Comparison of ENCODE assay signal across 26 cellular contexts in the genomic region with DNA sequence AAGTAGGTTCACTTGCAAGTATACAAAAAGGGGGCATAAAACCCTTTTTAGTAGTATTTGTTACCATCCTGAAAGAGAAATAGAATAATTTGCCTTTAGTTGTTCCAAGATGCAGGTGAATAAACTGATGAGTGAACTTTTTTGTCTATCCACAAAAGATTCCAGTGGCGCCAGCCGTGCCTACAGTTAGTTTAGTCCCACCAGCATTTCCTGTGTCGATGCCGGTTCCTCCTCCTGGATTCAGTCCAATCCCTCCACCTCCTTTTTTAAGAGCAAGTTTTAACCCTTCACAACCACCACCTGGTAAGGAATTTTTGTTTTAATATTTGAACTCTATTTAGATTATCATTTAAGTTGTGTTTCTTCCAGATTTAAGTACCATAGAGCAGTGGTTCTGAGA.
DNase-seq lines count a peak whose midpoint lies in the region; ATAC-seq and TF ChIP-seq lines count a peak whose summit lies in the region.
"Had no signal": no experiment of that assay in that cellular context is flagged by ENCODE, and none has a peak within 500 bp of the region (broad histone marks: within the 10 kb centered on the region; RNA-seq: fewer than 3 reads in every experiment).

No MANE protein-coding gene starts in this region.

- no peak for TF ChIP-seq POLR2A in esophagus muscularis mucosa (IDR thresholded peaks at IDR 0.05; ENCODE audit: low read depth)

- no peaks in the 10 kb centered on the region for H3K9me3 Mint-ChIP-seq in activated naive CD8-positive, alpha-beta T cell (ENCODE audit: low read depth)
- no peaks in the 10 kb centered on the region for H3K9me3 Mint-ChIP-seq in activated naive CD8-positive, alpha-beta T cell treated with anti-CD3 and anti-CD28 coated beads, Interleukin-2, amount 50 U/mL, for 24 hours
- no peaks in the 10 kb centered on the region for H3K9me3 Mint-ChIP-seq in chondrocyte (ENCODE audit: low read depth)
- H3K9me3 Mint-ChIP-seq in neural progenitor cell, result no peaks in the 10 kb centered on the region
- H3K9me3 Mint-ChIP-seq: activated CD4-positive, alpha-beta T cell treated with anti-CD3 and anti-CD28 coated beads, Interleukin-2, amount 10 ng/mL, durations not matched to agents 7 days and 5 days; activated naive CD4-positive, alpha-beta T cell treated with anti-CD3 and anti-CD28 coated beads, Interleukin-2, amount 50 U/mL, for 24 hours; IgD-negative memory B cell; neural crest cell had no signal

- H3K4me1 Mint-ChIP-seq in activated naive CD8-positive, alpha-beta T cell (ENCODE audit: low read depth), result peaks cover 15% of the 10 kb centered on the region
- H3K4me1 Mint-ChIP-seq in activated naive CD8-positive, alpha-beta T cell treated with anti-CD3 and anti-CD28 coated beads, Interleukin-2, amount 50 U/mL, for 24 hours, result peaks cover 2% of the 10 kb centered on the region
- peaks cover 17% of the 10 kb centered on the region for H3K4me1 Mint-ChIP-seq in chondrocyte (ENCODE audit: low read depth)
- no peaks in the 10 kb centered on the region for H3K4me1 Mint-ChIP-seq in neural progenitor cell
- H3K4me1 Mint-ChIP-seq: activated CD4-positive, alpha-beta T cell treated with anti-CD3 and anti-CD28 coated beads, Interleukin-2, amount 10 ng/mL, durations not matched to agents 7 days and 5 days; neural crest cell had no signal

- H3K4me1 ChIP-seq in neural progenitor cell, result no peaks in the 10 kb centered on the region
- H3K4me1 ChIP-seq in esophagus muscularis mucosa, result peaks cover 13 to 21% (median 18%) of the 10 kb centered on the region in 4 donors
- H3K4me1 ChIP-seq: SJCRH30 had no signal

- peaks cover 23% of the 10 kb centered on the region for H3K79me2 ChIP-seq in neural progenitor cell (ENCODE audit: low read depth)

- no peaks in the 10 kb centered on the region for H4K20me1 ChIP-seq in neural progenitor cell (ENCODE audit: low read depth)

- peaks cover 25% of the 10 kb centered on the region for H3K36me3 Mint-ChIP-seq in activated naive CD8-positive, alpha-beta T cell
- peaks cover 48% of the 10 kb centered on the region for H3K36me3 Mint-ChIP-seq in activated naive CD8-positive, alpha-beta T cell treated with anti-CD3 and anti-CD28 coated beads, Interleukin-2, amount 50 U/mL, for 24 hours (ENCODE audit: low read depth)
- H3K36me3 Mint-ChIP-seq in chondrocyte (ENCODE audit: low read depth) (peaks cover 32% of the 10 kb centered on the region), neural progenitor cell (peaks cover 44% of the 10 kb centered on the region)

- TF ChIP-seq CTCF in chondrocyte (IDR thresholded peaks at IDR 0.05), result no peak
- TF ChIP-seq CTCF in neural progenitor cell (IDR thresholded peaks at IDR 0.05), result no peak
- TF ChIP-seq CTCF in esophagus muscularis mucosa (IDR thresholded peaks at IDR 0.05), result no peak

- in situ Hi-C loops in G401 (cut with HindIII; ENCODE audit: low sequenced_read_pairs), result no loop called here

- no peak overlapping the region for H3K4me3 ChIP-seq in neural progenitor cell
- H3K4me3 ChIP-seq in esophagus muscularis mucosa, result no peak overlapping the region
- H3K4me3 ChIP-seq: coronary artery, heart right ventricle, mucosa of descending colon, PC-9, SJCRH30, vagina had no signal

- H3K27ac ChIP-seq in neural progenitor cell, result peak overlapping the region; percentile 41
- H3K27ac ChIP-seq in esophagus muscularis mucosa (replicated peaks in 1 of 4), result no peak overlapping the region
- H3K27ac ChIP-seq: coronary artery, PC-9, SJCRH30, vagina had no signal

- WGBS in esophagus muscularis mucosa, result 9% methylated on average over 4 of the region's 4 CpGs

- peak overlapping the region; percentile 50 for H3K27ac Mint-ChIP-seq in activated naive CD8-positive, alpha-beta T cell
- no peak overlapping the region for H3K27ac Mint-ChIP-seq in activated naive CD8-positive, alpha-beta T cell treated with anti-CD3 and anti-CD28 coated beads, Interleukin-2, amount 50 U/mL, for 24 hours
- H3K27ac Mint-ChIP-seq in chondrocyte (ENCODE audit: unreplicated experiment) (peak overlapping the region; percentile 66), neural progenitor cell (no peak overlapping the region)
- H3K27ac Mint-ChIP-seq: activated CD4-positive, alpha-beta T cell treated with anti-CD3 and anti-CD28 coated beads, Interleukin-2, amount 10 ng/mL, durations not matched to agents 7 days and 5 days; activated CD8-positive, alpha-beta memory T cell treated with anti-CD3 and anti-CD28 coated beads, Interleukin-2, amount 10 ng/mL, durations not matched to agents 7 days and 5 days; activated naive CD4-positive, alpha-beta T cell treated with anti-CD3 and anti-CD28 coated beads, Interleukin-2, amount 50 U/mL, for 24 hours had no signal

- H3K27me3 ChIP-seq in neural progenitor cell (no peaks in the 10 kb centered on the region), esophagus muscularis mucosa (no peaks in the 10 kb centered on the region)
- H3K27me3 ChIP-seq: heart right ventricle, SJCRH30, vagina had no signal

- no peak overlapping the region for H3K4me3 Mint-ChIP-seq in activated naive CD8-positive, alpha-beta T cell
- H3K4me3 Mint-ChIP-seq in activated naive CD8-positive, alpha-beta T cell treated with anti-CD3 and anti-CD28 coated beads, Interleukin-2, amount 50 U/mL, for 24 hours, result no peak overlapping the region
- H3K4me3 Mint-ChIP-seq in chondrocyte (ENCODE audit: unreplicated experiment) (no peak overlapping the region), neural progenitor cell (no peak overlapping the region)
- H3K4me3 Mint-ChIP-seq: activated CD4-positive, alpha-beta T cell treated with anti-CD3 and anti-CD28 coated beads, Interleukin-2, amount 10 ng/mL, durations not matched to agents 7 days and 5 days; activated CD8-positive, alpha-beta memory T cell treated with anti-CD3 and anti-CD28 coated beads, Interleukin-2, amount 10 ng/mL, durations not matched to agents 7 days and 5 days; activated naive CD4-positive, alpha-beta T cell treated with anti-CD3 and anti-CD28 coated beads, Interleukin-2, amount 50 U/mL, for 24 hours; IgD-negative memory B cell; neural crest cell had no signal

- no peak overlapping the region for H3K4me2 ChIP-seq in neural progenitor cell
- H3K4me2 ChIP-seq: PC-9 had no signal

- H3K36me3 ChIP-seq in neural progenitor cell (peaks cover 25% of the 10 kb centered on the region), esophagus muscularis mucosa (peaks cover 0 to 65% (median 53%) of the 10 kb centered on the region in 4 donors)

- H3K9me3 ChIP-seq in neural progenitor cell (ENCODE audit: low read depth), result no peaks in the 10 kb centered on the region
- no peaks in the 10 kb centered on the region for H3K9me3 ChIP-seq in esophagus muscularis mucosa
- H3K9me3 ChIP-seq: heart right ventricle, mucosa of descending colon, SJCRH30, vagina had no signal

- intact Hi-C loops in esophagus muscularis mucosa (cut with DNase I), result no loop called here

- no peak overlapping the region for H2AFZ ChIP-seq in neural progenitor cell (replicated peaks)
- H2AFZ ChIP-seq: PC-9 had no signal

- H3F3A ChIP-seq in neural progenitor cell (ENCODE audit: low read depth), result peaks cover 27% of the 10 kb centered on the region

- no peaks in the 10 kb centered on the region for H3K27me3 Mint-ChIP-seq in activated naive CD8-positive, alpha-beta T cell
- H3K27me3 Mint-ChIP-seq in activated naive CD8-positive, alpha-beta T cell treated with anti-CD3 and anti-CD28 coated beads, Interleukin-2, amount 50 U/mL, for 24 hours, result no peaks in the 10 kb centered on the region
- H3K27me3 Mint-ChIP-seq in chondrocyte (ENCODE audit: low read depth) (no peaks in the 10 kb centered on the region), neural progenitor cell (ENCODE audit: insufficient read depth, low read depth) (no peaks in the 10 kb centered on the region)
- H3K27me3 Mint-ChIP-seq: activated CD4-positive, alpha-beta T cell treated with anti-CD3 and anti-CD28 coated beads, Interleukin-2, amount 10 ng/mL, durations not matched to agents 7 days and 5 days; activated CD8-positive, alpha-beta memory T cell treated with anti-CD3 and anti-CD28 coated beads, Interleukin-2, amount 10 ng/mL, durations not matched to agents 7 days and 5 days; activated naive CD4-positive, alpha-beta T cell treated with anti-CD3 and anti-CD28 coated beads, Interleukin-2, amount 50 U/mL, for 24 hours; IgD-negative memory B cell had no signal

- ATAC-seq in activated naive CD8-positive, alpha-beta T cell treated with anti-CD3 and anti-CD28 coated beads, Interleukin-2, amount 50 U/mL, for 24 hours, result no peak
- ATAC-seq: activated CD8-positive, alpha-beta memory T cell treated with anti-CD3 and anti-CD28 coated beads, Interleukin-2, amount 10 ng/mL, durations not matched to agents 7 days and 5 days; left lobe of liver; mucosa of descending colon had no signal

- no peak for DNase-seq in activated naive CD8-positive, alpha-beta T cell treated with anti-CD3 and anti-CD28 coated beads, Interleukin-2, amount 50 U/mL, for 24 hours
- DNase-seq in NCI-H146 (lab: John Stamatoyannopoulos, UW) (peak; percentile 48), chondrocyte (ENCODE audit: low spot score) (no peak), neural progenitor cell (ENCODE audit: low spot score) (no peak), esophagus muscularis mucosa (ENCODE audit: extremely low spot score) (no peak), G401 (ENCODE audit: low spot score) (no peak), HCEC 1CT (no peak)
- DNase-seq: activated CD4-positive, alpha-beta T cell treated with anti-CD3 and anti-CD28 coated beads, Interleukin-2, amount 10 ng/mL, durations not matched to agents 7 days and 5 days; activated CD8-positive, alpha-beta memory T cell treated with anti-CD3 and anti-CD28 coated beads, Interleukin-2, amount 10 ng/mL, durations not matched to agents 7 days and 5 days; C1 segment of cervical spinal cord; GOT3; heart right ventricle; MM.1S; mucosa of descending colon; NCI-H1417 treated with DMSO at 0.1 percent for 48 hours; NCI-H2227 treated with DMSO at 0.1 percent for 48 hours; PC-9; SJCRH30; T-helper 2 cell had no signal

- TF ChIP-seq EP300 in esophagus muscularis mucosa (IDR thresholded peaks at IDR 0.05), result no peak

- H3K9ac ChIP-seq in neural progenitor cell, result no peak overlapping the region

Comparison
In these comparisons a context has a peak if more than half of its experiments do, and no peak if none do; other contexts are left out.
1. H3K27ac Mint-ChIP-seq: peak in activated naive CD8-positive, alpha-beta T cell (single experiment) and chondrocyte (single experiment); none in activated naive CD8-positive, alpha-beta T cell treated with anti-CD3 and anti-CD28 coated beads, Interleukin-2, amount 50 U/mL, for 24 hours (single experiment) and neural progenitor cell (single experiment).